Comparison of ENCODE assay signal across 21 cellular contexts in genomic region chr19:17145546-17146497, GRCh38.
DNase-seq lines count a peak whose midpoint lies in the region; ATAC-seq and TF ChIP-seq lines count a peak whose summit lies in the region.
"Had no signal": no experiment of that assay in that cellular context is flagged by ENCODE, and none has a peak within 500 bp of the region (broad histone marks: within the 10 kb centered on the region; RNA-seq: fewer than 3 reads in every experiment).

No MANE protein-coding gene starts in this region.

- WGBS in GM23248 (ENCODE audit: low coverage in 1 of 2, low lambda C conversion rate in 2 of 2, missing lambda C conversion rate in 2 of 2), 2 experiments = 85 to 88% methylated on average over 7 of the region's 7 CpGs

- H3K9me2 ChIP-seq in GM23248 (ENCODE audit: insufficient read depth) = no peaks in the 10 kb centered on the region; the same call in 1 of the 2 replicates

- H4K20me1 ChIP-seq in GM23248 (ENCODE audit: insufficient read depth) (no peaks in the 10 kb centered on the region), osteoblast (ENCODE audit: insufficient read depth, low read length) (peaks cover 3% of the 10 kb centered on the region)

- H2AFZ ChIP-seq in GM23248 (no peak overlapping the region), osteoblast (ENCODE audit: low read length) (no peak overlapping the region)

- peaks cover 5% of the 10 kb centered on the region; the same call in 1 of the 2 replicates for H3K36me3 ChIP-seq in GM23248 (ENCODE audit: low read depth)
- peaks cover 27 to 30% of the 10 kb centered on the region in 2 donors for H3K36me3 ChIP-seq in ascending aorta
- peaks cover 42% of the 10 kb centered on the region for H3K36me3 ChIP-seq in osteoblast (ENCODE audit: insufficient read depth, low read length)
- H3K36me3 ChIP-seq in tibial artery = peaks cover 5 to 58% (median 21%) of the 10 kb centered on the region in 3 donors
- H3K36me3 ChIP-seq in left lung = peaks cover 0 to 67% of the 10 kb centered on the region in 2 donors

- in situ Hi-C loops in GM23248 (cut with MboI) = no loop called here

- intact Hi-C loops in ascending aorta (cut with DNase I) (no loop called here), tibial artery (cut with DNase I; ENCODE audit: low total_unique reads) (loop anchor here (5.0 kb wide), 1 partner anchor 74 kb away; no protein-coding TSS in a partner anchor), left lung (cut with DNase I) (no loop called here)

- H3K9me3 ChIP-seq in GM23248 (ENCODE audit: low read depth) (no peaks in the 10 kb centered on the region), ascending aorta (no peaks in the 10 kb centered on the region), osteoblast (ENCODE audit: low read depth, low read length) (no peaks in the 10 kb centered on the region), tibial artery (no peaks in the 10 kb centered on the region), left lung (no peaks in the 10 kb centered on the region)
- H3K9me3 ChIP-seq: Peyer's patch had no signal

- H3K4me3 ChIP-seq in GM23248 = no peak overlapping the region; the same call in 1 of the 2 replicates
- H3K4me3 ChIP-seq in ascending aorta = peak overlapping the region in 1 of 2 donors; percentile 25
- H3K4me3 ChIP-seq in osteoblast (ENCODE audit: insufficient read depth, low read length) = no peak overlapping the region
- H3K4me3 ChIP-seq in tibial artery = no peak overlapping the region
- no peak overlapping the region for H3K4me3 ChIP-seq in left lung
- H3K4me3 ChIP-seq: BLaER1 treated with 17β-estradiol and CSF1 and Interleukin-3, amounts not matched to agents 10 nM and 100 nM; Peyer's patch had no signal

- peaks cover 95% of the 10 kb centered on the region for H3K79me2 ChIP-seq in GM23248 (ENCODE audit: insufficient read depth)
- peaks cover 67% of the 10 kb centered on the region for H3K79me2 ChIP-seq in osteoblast (ENCODE audit: insufficient read depth, low read length)

- TF ChIP-seq CTCF in ascending aorta (IDR thresholded peaks at IDR 0.05) (no peak), osteoblast (IDR thresholded peaks at IDR 0.05; ENCODE audit: extremely low read depth, low read depth, low read length) (no peak), tibial artery (IDR thresholded peaks at IDR 0.05) (no peak), left lung (IDR thresholded peaks at IDR 0.05) (no peak)

- DNase-seq in GM23248 (no peak), ascending aorta (ENCODE audit: low spot score in 2 of 2) (no peak), osteoblast (ENCODE audit: insufficient read length, low spot score, missing footprints) (no peak), tibial artery (no peak), DMS 273 treated with DMSO at 0.1 percent for 48 hours (lab: John Stamatoyannopoulos, UW) (no peak), left lung (no peak)
- DNase-seq: Calu3; CD8-positive, alpha-beta T cell; DMS79; MV-4-11; NCI-H187; NCI-H2107; NCI-H510A; NCI-H748 treated with DMSO at 0.1 percent for 48 hours; NK-92 treated with Interleukin-12 subunit alpha and Interleukin-12 subunit beta, amount 100 ng/mL, for 24 hours; Peyer's patch had no signal

- ATAC-seq in left lung = no peak
- no peak for ATAC-seq in HG02870 (IDR thresholded peaks at IDR 0.05; ENCODE audit: unreplicated experiment)
- ATAC-seq: CD8-positive, alpha-beta T cell; HepG2; Right ventricle myocardium inferior had no signal

- peaks cover 13% of the 10 kb centered on the region for H3F3A ChIP-seq in GM23248 (ENCODE audit: insufficient read depth)

- H3K27ac ChIP-seq in GM23248 (peak overlapping the region; percentile 87), ascending aorta (peak overlapping the region; percentile 86 to 88), osteoblast (ENCODE audit: low read depth, low read length) (peak overlapping the region; percentile 75), tibial artery (peak overlapping the region; percentile 74 to 87), left lung (no peak overlapping the region)
- H3K27ac ChIP-seq: KMS-11, Peyer's patch had no signal

- H3K4me2 ChIP-seq in GM23248 (ENCODE audit: unreplicated experiment) (peak overlapping the region; percentile 63), osteoblast (ENCODE audit: insufficient read depth, low read length) (no peak overlapping the region)
- H3K4me2 ChIP-seq: KMS-11 had no signal

- peaks cover 14% of the 10 kb centered on the region for H3K4me1 ChIP-seq in GM23248 (ENCODE audit: insufficient read depth)
- peaks cover 6 to 9% of the 10 kb centered on the region in 2 donors for H3K4me1 ChIP-seq in ascending aorta
- H3K4me1 ChIP-seq in osteoblast (ENCODE audit: insufficient read depth, low read length) = peaks cover 8% of the 10 kb centered on the region
- H3K4me1 ChIP-seq in tibial artery = peaks cover 0 to 20% (median 10%) of the 10 kb centered on the region in 4 donors
- H3K4me1 ChIP-seq in left lung = peaks cover 0 to 10% of the 10 kb centered on the region in 2 donors
- H3K4me1 ChIP-seq: Peyer's patch had no signal

- peak overlapping the region; percentile 72 for H3K9ac ChIP-seq in GM23248
- H3K9ac ChIP-seq: BLaER1 treated with 17β-estradiol and CSF1 and Interleukin-3, amounts not matched to agents 10 nM and 100 nM; KMS-11 had no signal

- H3K27me3 ChIP-seq in GM23248 (replicated peaks; ENCODE audit: insufficient read depth) (no peaks in the 10 kb centered on the region), ascending aorta (no peaks in the 10 kb centered on the region), osteoblast (ENCODE audit: insufficient read depth, low read length) (no peaks in the 10 kb centered on the region), tibial artery (no peaks in the 10 kb centered on the region), left lung (no peaks in the 10 kb centered on the region)
- H3K27me3 ChIP-seq: BLaER1 treated with 17β-estradiol and CSF1 and Interleukin-3, amounts not matched to agents 10 nM and 100 nM; Peyer's patch had no signal

Comparison
In these comparisons a context has a peak if more than half of its experiments do, and no peak if none do; other contexts are left out.
1. H3K27ac ChIP-seq: peak in GM23248 (single experiment), ascending aorta (2 of 2), osteoblast (single experiment) and tibial artery (2 of 2); none in left lung (0 of 2).